9 cellular contexts compared by ENCODE assay signal in the genomic region with DNA sequence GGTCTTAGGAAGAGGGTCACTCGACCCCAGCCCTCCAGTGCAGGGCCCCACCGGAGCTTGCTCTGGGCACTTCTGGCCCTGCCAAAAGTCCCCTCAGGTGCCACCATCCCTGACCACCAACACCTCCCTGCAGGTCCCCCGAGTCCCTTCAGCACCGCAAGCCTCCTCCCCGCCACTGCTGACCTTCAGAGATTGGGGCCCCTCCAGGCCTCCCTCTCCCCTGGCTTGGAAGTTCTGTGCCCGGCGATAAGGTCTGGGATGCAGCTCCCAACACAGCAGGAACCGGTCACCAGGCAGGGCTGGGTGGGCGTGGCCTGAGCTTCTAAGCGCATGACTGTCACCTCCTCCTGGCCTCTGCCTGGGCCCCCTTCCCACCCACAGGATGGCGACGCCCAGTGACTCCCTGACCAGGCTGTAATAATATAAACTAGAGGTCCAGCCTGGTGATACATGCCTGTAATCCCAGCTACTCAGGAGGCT. TPM values are rescaled to one million over a fixed set of nuclear protein-coding genes. Genes with fewer than 3 reads are reported as not detected.
A peak's percentile ranks its signal among the peaks of the same experiment; 100 is the strongest.
DNase-seq lines count a peak whose midpoint lies in the region; ATAC-seq and TF ChIP-seq lines count a peak whose summit lies in the region.
"Had no signal": no experiment of that assay in that cellular context is flagged by ENCODE, and none has a peak within 500 bp of the region (broad histone marks: within the 10 kb centered on the region; RNA-seq: fewer than 3 reads in every experiment).

No MANE protein-coding gene starts in this region.

- H3K4me3 ChIP-seq in SJSA1 = peak overlapping the region; percentile 28
- H3K4me3 ChIP-seq in fibroblast of pulmonary artery (replicated peaks; ENCODE audit: low read depth, low read length) = no peak overlapping the region
- no peak overlapping the region for H3K4me3 ChIP-seq in rectal smooth muscle tissue (ENCODE audit: low read length)
- H3K4me3 ChIP-seq: uterus had no signal

- H3K4me1 Mint-ChIP-seq in stimulated activated naive CD8-positive, alpha-beta T cell treated with anti-CD3 and anti-CD28 coated beads, Interleukin-15, amount 100 ng/mL, for 72 hours = peaks cover 63% of the 10 kb centered on the region

- DNase-seq in EL (peak; percentile 92), SJSA1 (ENCODE audit: low read depth in 1 of 2, low spot score in 2 of 2) (peak; percentile 94 to 99), fibroblast of pulmonary artery (ENCODE audit: low read depth) (peak; percentile 63), AML-193 (lab: John Stamatoyannopoulos, UW) (no peak), T-helper 2 cell (no peak)
- DNase-seq in stimulated activated naive CD8-positive, alpha-beta T cell treated with anti-CD3 and anti-CD28 coated beads, Interleukin-15, amount 100 ng/mL, for 72 hours = no peak
- DNase-seq: uterus had no signal

- H3K27me3 Mint-ChIP-seq in stimulated activated naive CD8-positive, alpha-beta T cell treated with anti-CD3 and anti-CD28 coated beads, Interleukin-15, amount 100 ng/mL, for 72 hours = no peaks in the 10 kb centered on the region

- ATAC-seq in stimulated activated naive CD8-positive, alpha-beta T cell treated with anti-CD3 and anti-CD28 coated beads, Interleukin-15, amount 100 ng/mL, for 72 hours = no peak
- no peak for ATAC-seq in GM21786 (IDR thresholded peaks at IDR 0.05; ENCODE audit: unreplicated experiment)

- H3K4me1 ChIP-seq in SJSA1 (replicated peaks) (peaks cover 60% of the 10 kb centered on the region), rectal smooth muscle tissue (ENCODE audit: control insufficient read depth, insufficient read depth, low read length) (peaks cover 76% of the 10 kb centered on the region)

- no peak overlapping the region for H3K9ac ChIP-seq in rectal smooth muscle tissue (ENCODE audit: low read length)

- H3K36me3 ChIP-seq in SJSA1 = peaks cover 52% of the 10 kb centered on the region
- no peaks in the 10 kb centered on the region for H3K36me3 ChIP-seq in rectal smooth muscle tissue (ENCODE audit: control insufficient read depth, insufficient read depth, low read length)
- H3K36me3 ChIP-seq: uterus had no signal

- no peaks in the 10 kb centered on the region for H3K27me3 ChIP-seq in SJSA1 (replicated peaks)
- H3K27me3 ChIP-seq in rectal smooth muscle tissue (ENCODE audit: control insufficient read depth, insufficient read depth, low read length) = no peaks in the 10 kb centered on the region
- H3K27me3 ChIP-seq: uterus had no signal

- H3K27ac Mint-ChIP-seq in stimulated activated naive CD8-positive, alpha-beta T cell treated with anti-CD3 and anti-CD28 coated beads, Interleukin-15, amount 100 ng/mL, for 72 hours = no peak overlapping the region

- TF ChIP-seq CTCF in fibroblast of pulmonary artery (IDR thresholded peaks at IDR 0.05; ENCODE audit: low read length, missing control alignments) = no peak

- H3K9me3 ChIP-seq in SJSA1 (replicated peaks) = no peaks in the 10 kb centered on the region
- H3K9me3 ChIP-seq: uterus had no signal

- no peaks in the 10 kb centered on the region for H3K9me3 Mint-ChIP-seq in stimulated activated naive CD8-positive, alpha-beta T cell treated with anti-CD3 and anti-CD28 coated beads, Interleukin-15, amount 100 ng/mL, for 72 hours

- no peak overlapping the region for H3K4me3 Mint-ChIP-seq in stimulated activated naive CD8-positive, alpha-beta T cell treated with anti-CD3 and anti-CD28 coated beads, Interleukin-15, amount 100 ng/mL, for 72 hours

- H3K27ac ChIP-seq in SJSA1 = peak overlapping the region; percentile 76; the same call in 1 of the 2 replicates
- H3K27ac ChIP-seq in rectal smooth muscle tissue (ENCODE audit: low read depth, low read length) = peak overlapping the region; percentile 68

RNA-seq across cellular contexts. Expression of gene PIEZO1, which starts 11.2 kb away (rescaled TPM):
- total RNA-seq in SJSA1 (2014; rRNA removed; shearing (Covaris generic)) = 142 and 181 TPM in 2 replicates

RNA-seq across cellular contexts. Expression of gene CDT1, which starts 29.7 kb away (rescaled TPM):
- 36.7 and 45.7 TPM in 2 replicates for total RNA-seq in SJSA1 (2014; rRNA removed; shearing (Covaris generic))

RNA-seq across cellular contexts. Expression of gene APRT, which starts 37.9 kb away (rescaled TPM):
- 90.6 and 138 TPM in 2 replicates for total RNA-seq in SJSA1 (2014; rRNA removed; shearing (Covaris generic))

Comparison
In these comparisons a context has a peak if more than half of its experiments do, and no peak if none do; other contexts are left out.
1. DNase-seq: peak in EL (single experiment), SJSA1 (2 of 2) and fibroblast of pulmonary artery (single experiment); none in stimulated activated naive CD8-positive, alpha-beta T cell treated with anti-CD3 and anti-CD28 coated beads, Interleukin-15, amount 100 ng/mL, for 72 hours (0 of 2), AML-193 (0 of 2) and T-helper 2 cell (0 of 5).